In genomic region chrX:11386812-11387211, GRCh38 we compare ENCODE assay signal across 15 cellular contexts.
A peak's percentile ranks its signal among the peaks of the same experiment; 100 is the strongest.
DNase-seq lines count a peak whose midpoint lies in the region; TF ChIP-seq lines count a peak whose summit lies in the region.
"Had no signal": no experiment of that assay in that cellular context is flagged by ENCODE, and none has a peak within 500 bp of the region (broad histone marks: within the 10 kb centered on the region; RNA-seq: fewer than 3 reads in every experiment).

No MANE protein-coding gene starts in this region.

- no peak for TF ChIP-seq CTCF in left ventricle myocardium inferior (IDR thresholded peaks at IDR 0.05; ENCODE audit: borderline replicate concordance)
- no peak for TF ChIP-seq CTCF in sigmoid colon (IDR thresholded peaks at IDR 0.05)
- TF ChIP-seq CTCF in uterus (IDR thresholded peaks at IDR 0.05) = no peak

- no peak for TF ChIP-seq POLR2A in sigmoid colon (IDR thresholded peaks at IDR 0.05)
- no peak for TF ChIP-seq POLR2A in uterus (IDR thresholded peaks at IDR 0.05)

- no peaks in the 10 kb centered on the region for H3K4me1 ChIP-seq in left ventricle myocardium inferior
- H3K4me1 ChIP-seq in sigmoid colon = peaks cover 0 to 37% (median 19%) of the 10 kb centered on the region in 4 donors
- no peaks in the 10 kb centered on the region for H3K4me1 ChIP-seq in uterus

- no peak overlapping the region for H3K4me3 ChIP-seq in left ventricle myocardium inferior
- H3K4me3 ChIP-seq in sigmoid colon = no peak overlapping the region
- H3K4me3 ChIP-seq in uterus = no peak overlapping the region

- 58 to 64% methylated on average over 3 of the region's 3 CpGs for WGBS in sigmoid colon, 2 donors

- H3K36me3 ChIP-seq in left ventricle myocardium inferior = no peaks in the 10 kb centered on the region
- no peaks in the 10 kb centered on the region for H3K36me3 ChIP-seq in sigmoid colon
- H3K36me3 ChIP-seq in uterus = no peaks in the 10 kb centered on the region

- TF ChIP-seq EP300 in sigmoid colon (IDR thresholded peaks at IDR 0.05) = no peak

- peak overlapping the region; percentile 50 for H3K27ac ChIP-seq in left ventricle myocardium inferior (replicated peaks)
- peak overlapping the region; percentile 53 for H3K27ac ChIP-seq in epithelial cell of prostate
- peak overlapping the region; percentile 62 to 77 (median 71) for H3K27ac ChIP-seq in sigmoid colon
- peak overlapping the region; percentile 55 to 68 for H3K27ac ChIP-seq in uterus

- no peaks in the 10 kb centered on the region for H3K9me3 ChIP-seq in left ventricle myocardium inferior (replicated peaks)
- H3K9me3 ChIP-seq in sigmoid colon = no peaks in the 10 kb centered on the region
- H3K9me3 ChIP-seq in uterus = no peaks in the 10 kb centered on the region

- DNase-seq in left ventricle myocardium inferior (no peak), cardiac septum (ENCODE audit: low spot score) (no peak), epithelial cell of prostate (ENCODE audit: low read depth, low spot score) (no peak), sigmoid colon (no peak), uterus (no peak), NCI-H774 (lab: John Stamatoyannopoulos, UW) (no peak), NCI-H524 treated with DMSO at 0.1 percent for 48 hours (lab: John Stamatoyannopoulos, UW) (no peak)
- no peak for DNase-seq in activated naive CD4-positive, alpha-beta T cell treated with anti-CD3 and anti-CD28 coated beads, Interleukin-2, amount 50 U/mL, for 16 hours
- DNase-seq: DMS79 treated with DMSO at 0.1 percent for 48 hours, GOT3, NCI-H1092 treated with DMSO at 0.1 percent for 48 hours, NCI-H1694 treated with DMSO at 0.1 percent for 48 hours, NCI-H446, NCI-H748 treated with DMSO at 0.1 percent for 48 hours, SIG-M5 had no signal

- H3K27me3 ChIP-seq in left ventricle myocardium inferior (ENCODE audit: low read depth) (no peaks in the 10 kb centered on the region), sigmoid colon (no peaks in the 10 kb centered on the region), uterus (no peaks in the 10 kb centered on the region)

- intact Hi-C loops in left ventricle myocardium inferior (cut with micrococcal nuclease) = no loop called here
- intact Hi-C loops in cardiac septum (cut with DNase I) = loop anchor here (10.0 kb wide), 1 partner anchor 242 kb away; no protein-coding TSS in a partner anchor
- intact Hi-C loops in sigmoid colon (cut with DNase I) = no loop called here
- intact Hi-C loops in uterus (cut with DNase I; ENCODE audit: low total_unique reads) = no loop called here
